12 cellular contexts compared by ENCODE assay signal in genomic region chr20:2379511-2380229, GRCh38. TPM values are rescaled to one million over a fixed set of nuclear protein-coding genes. Genes with fewer than 3 reads are reported as not detected.
DNase-seq lines count a peak whose midpoint lies in the region; ATAC-seq and TF ChIP-seq lines count a peak whose summit lies in the region.
"Had no signal": no experiment of that assay in that cellular context is flagged by ENCODE, and none has a peak within 500 bp of the region (broad histone marks: within the 10 kb centered on the region; RNA-seq: fewer than 3 reads in every experiment).

No MANE protein-coding gene starts in this region.

- peak overlapping the region; percentile 29 for H3K4me3 Mint-ChIP-seq in CD8-positive, alpha-beta T cell
- peak overlapping the region; percentile 37 for H3K4me3 Mint-ChIP-seq in T-helper 1 cell treated with Interleukin-12 subunit alpha and Interleukin-12 subunit beta and Interleukin-4 antibody, amounts not matched to agents 30 μg/mL and 1 μg/mL, for 36 hours
- H3K4me3 Mint-ChIP-seq in endodermal cell = no peak overlapping the region

- H3K4me1 ChIP-seq in CD8-positive, alpha-beta T cell (ENCODE audit: insufficient read depth, low read length) = peaks cover 17% of the 10 kb centered on the region
- H3K4me1 ChIP-seq in HUES48 (ENCODE audit: control insufficient read depth, insufficient read depth, low read length) (peaks cover 13% of the 10 kb centered on the region), endodermal cell (ENCODE audit: control insufficient read depth, insufficient read depth, low read length) (no peaks in the 10 kb centered on the region)
- H3K4me1 ChIP-seq: left lung, pancreas had no signal

- H3K9ac ChIP-seq in HUES48 (ENCODE audit: low read depth, low read length) (no peak overlapping the region), endodermal cell (ENCODE audit: extremely low read depth, low read length, poor library complexity, severe bottlenecking) (no peak overlapping the region)

- peaks cover 2% of the 10 kb centered on the region for H3K27me3 ChIP-seq in CD8-positive, alpha-beta T cell (ENCODE audit: insufficient read depth, low read length)
- no peaks in the 10 kb centered on the region for H3K27me3 ChIP-seq in HUES48 (ENCODE audit: control insufficient read depth, insufficient read depth, low read length)
- H3K27me3 ChIP-seq in endodermal cell (ENCODE audit: control insufficient read depth, insufficient read depth, low read length, poor library complexity, severe bottlenecking) = no peaks in the 10 kb centered on the region
- H3K27me3 ChIP-seq: pancreas had no signal

- WGBS in endodermal cell (ENCODE audit: insufficient coverage in 1 of 2, insufficient read length in 1 of 2), 2 experiments = 65 to 70% methylated on average over 8 to 9 of the region's 9 CpGs

- H3K27ac Mint-ChIP-seq in CD8-positive, alpha-beta T cell = no peak overlapping the region
- H3K27ac Mint-ChIP-seq in T-helper 1 cell treated with Interleukin-12 subunit alpha and Interleukin-12 subunit beta and Interleukin-4 antibody, amounts not matched to agents 30 μg/mL and 1 μg/mL, for 36 hours = no peak overlapping the region
- peak overlapping the region; percentile 35 for H3K27ac Mint-ChIP-seq in endodermal cell

- CTCF ChIA-PET in CD8-positive, alpha-beta T cell (lab: Charles Lee) = no interaction called here

- ATAC-seq in CD8-positive, alpha-beta T cell = no peak
- no peak for ATAC-seq in HG03135 (IDR thresholded peaks at IDR 0.05; ENCODE audit: unreplicated experiment)
- ATAC-seq: left lung, pancreas had no signal

- H3K36me3 ChIP-seq in CD8-positive, alpha-beta T cell (ENCODE audit: insufficient read depth, low read length) = no peaks in the 10 kb centered on the region
- H3K36me3 ChIP-seq in HUES48 (ENCODE audit: control insufficient read depth, insufficient read depth, low read length) = no peaks in the 10 kb centered on the region
- H3K36me3 ChIP-seq in endodermal cell (ENCODE audit: control insufficient read depth, insufficient read depth, low read length) = no peaks in the 10 kb centered on the region
- H3K36me3 ChIP-seq: left lung, pancreas had no signal

- no peaks in the 10 kb centered on the region for H3K36me3 Mint-ChIP-seq in CD8-positive, alpha-beta T cell
- no peaks in the 10 kb centered on the region for H3K36me3 Mint-ChIP-seq in T-helper 1 cell treated with Interleukin-12 subunit alpha and Interleukin-12 subunit beta and Interleukin-4 antibody, amounts not matched to agents 30 μg/mL and 1 μg/mL, for 36 hours (ENCODE audit: low read depth)
- H3K36me3 Mint-ChIP-seq in endodermal cell (ENCODE audit: low read depth) = no peaks in the 10 kb centered on the region

- H3K4me3 ChIP-seq in CD8-positive, alpha-beta T cell (ENCODE audit: low read depth, low read length) = no peak overlapping the region
- H3K4me3 ChIP-seq in HUES48 (ENCODE audit: low read depth, low read length) (no peak overlapping the region), endodermal cell (ENCODE audit: low read length) (no peak overlapping the region)
- H3K4me3 ChIP-seq: left lung, pancreas had no signal

- intact Hi-C loops in CD8-positive, alpha-beta T cell (cut with DNase I, micrococcal nuclease) = no loop called here

- TF ChIP-seq CTCF in CD8-positive, alpha-beta T cell (IDR thresholded peaks at IDR 0.05) = no peak
- TF ChIP-seq CTCF in endodermal cell (conservative IDR thresholded peaks at IDR 0.05) = no peak

- DNase-seq in CD8-positive, alpha-beta T cell = peak in 1 of 7 experiments; percentile 24
- DNase-seq in endodermal cell (no peak), 8988T (no peak), ACHN (no peak)
- DNase-seq: IMR-90; left lung; pancreas; stimulated activated CD4-positive, alpha-beta T cell treated with anti-CD3 and anti-CD28 coated beads, Interleukin-1b, Interleukin-23, amount 100 ng/mL, for 48 hours had no signal

- POLR2A ChIA-PET in CD8-positive, alpha-beta T cell (lab: Charles Lee) = no interaction called here

- H3K9me3 ChIP-seq in CD8-positive, alpha-beta T cell (ENCODE audit: low read length) = no peaks in the 10 kb centered on the region
- H3K9me3 ChIP-seq in HUES48 (ENCODE audit: control insufficient read depth, insufficient read depth, low read length) (no peaks in the 10 kb centered on the region), endodermal cell (ENCODE audit: control insufficient read depth, low read length) (no peaks in the 10 kb centered on the region)
- H3K9me3 ChIP-seq: left lung, pancreas had no signal

- H3K4me1 Mint-ChIP-seq in CD8-positive, alpha-beta T cell (ENCODE audit: low read depth) = peaks cover 24% of the 10 kb centered on the region
- peaks cover 13% of the 10 kb centered on the region for H3K4me1 Mint-ChIP-seq in T-helper 1 cell treated with Interleukin-12 subunit alpha and Interleukin-12 subunit beta and Interleukin-4 antibody, amounts not matched to agents 30 μg/mL and 1 μg/mL, for 36 hours (ENCODE audit: low read depth)
- no peaks in the 10 kb centered on the region for H3K4me1 Mint-ChIP-seq in endodermal cell

- H3K27ac ChIP-seq in CD8-positive, alpha-beta T cell (ENCODE audit: low read depth, low read length) = no peak overlapping the region
- peak overlapping the region; percentile 6 for H3K27ac ChIP-seq in HUES48 (ENCODE audit: low read depth, low read length)
- peak overlapping the region; percentile 51 for H3K27ac ChIP-seq in endodermal cell (ENCODE audit: low read depth, low read length)
- H3K27ac ChIP-seq: left lung, pancreas had no signal

- H3K27me3 Mint-ChIP-seq in CD8-positive, alpha-beta T cell (ENCODE audit: low read depth) = peaks cover 7% of the 10 kb centered on the region
- H3K27me3 Mint-ChIP-seq in T-helper 1 cell treated with Interleukin-12 subunit alpha and Interleukin-12 subunit beta and Interleukin-4 antibody, amounts not matched to agents 30 μg/mL and 1 μg/mL, for 36 hours (ENCODE audit: low read depth) = peaks cover 48% of the 10 kb centered on the region
- H3K27me3 Mint-ChIP-seq in endodermal cell (ENCODE audit: insufficient read depth) = peaks cover 2% of the 10 kb centered on the region

- no peaks in the 10 kb centered on the region for H3K9me3 Mint-ChIP-seq in CD8-positive, alpha-beta T cell
- H3K9me3 Mint-ChIP-seq in T-helper 1 cell treated with Interleukin-12 subunit alpha and Interleukin-12 subunit beta and Interleukin-4 antibody, amounts not matched to agents 30 μg/mL and 1 μg/mL, for 36 hours = no peaks in the 10 kb centered on the region
- no peaks in the 10 kb centered on the region for H3K9me3 Mint-ChIP-seq in endodermal cell

- in situ Hi-C loops in ACHN (cut with HindIII; ENCODE audit: low pct_ligation_motif_present, low pct_unique_long_range_greater_than_20kb, low sequenced_read_pairs) = no loop called here

RNA-seq across cellular contexts. Expression of gene TGM6, which starts 1.0 kb away (rescaled TPM):
- not detected for total RNA-seq in CD8-positive, alpha-beta T cell
- total RNA-seq in endodermal cell = not detected
- not detected for polyA plus RNA-seq in endodermal cell (2013, experiment 1 of 2)
- polyA plus RNA-seq in endodermal cell (2013, experiment 2 of 2) = not detected
- total RNA-seq: IMR-90, left lung, NCI-H460, pancreas had no signal
- polyA plus RNA-seq: IMR-90, pancreas had no signal
